ENCODE assay signal across 17 cellular contexts in genomic region chr18:13178976-13179375, GRCh38. TPM values are rescaled to one million over a fixed set of nuclear protein-coding genes. Genes with fewer than 3 reads are reported as not detected.
DNase-seq lines count a peak whose midpoint lies in the region; ATAC-seq, FAIRE-seq and TF ChIP-seq lines count a peak whose summit lies in the region.
"Had no signal": no experiment of that assay in that cellular context is flagged by ENCODE, and none has a peak within 500 bp of the region (broad histone marks: within the 10 kb centered on the region; RNA-seq: fewer than 3 reads in every experiment).

No MANE protein-coding gene starts in this region.

- no peaks in the 10 kb centered on the region for H3K79me2 ChIP-seq in PC-3 (ENCODE audit: low read length)

- no peaks in the 10 kb centered on the region for H3K9me2 ChIP-seq in PC-3 (replicated peaks; ENCODE audit: low read length)

- H3K4me2 ChIP-seq in PC-3 (ENCODE audit: low read length), result no peak overlapping the region

- no peaks in the 10 kb centered on the region for H3F3A ChIP-seq in PC-3 (ENCODE audit: low read length, unreplicated experiment)

- no peaks in the 10 kb centered on the region for H3K36me3 ChIP-seq in PC-3 (ENCODE audit: low read depth, low read length)
- H3K36me3 ChIP-seq: lower lobe of right lung had no signal

- intact Hi-C loops in activated naive CD4-positive, alpha-beta T cell treated with anti-CD3 and anti-CD28 coated beads for 36 hours (cut with micrococcal nuclease), result loop anchor here (5.0 kb wide), 2 partner anchors 258 to 398 kb away; no protein-coding TSS in a partner anchor
- intact Hi-C loops in PC-3 (cut with micrococcal nuclease), result no loop called here

- no peak overlapping the region for H3K9ac ChIP-seq in PC-3 (ENCODE audit: low read length)

- no peaks in the 10 kb centered on the region for H3K9me3 ChIP-seq in PC-3 (ENCODE audit: low read length)
- H3K9me3 ChIP-seq: lower lobe of right lung had no signal

- no peak for TF ChIP-seq POLR2A in H54 (IDR thresholded peaks at IDR 0.05; ENCODE audit: low read depth, low read length)

- H3K27ac ChIP-seq in PC-3 (ENCODE audit: low read length), result no peak overlapping the region
- H3K27ac ChIP-seq: lower lobe of right lung had no signal

- POLR2A ChIA-PET in PC-3 (lab: Charles Lee; ENCODE audit: unreplicated experiment), result no interaction called here

- TF ChIP-seq CTCF in PC-3 (conservative IDR thresholded peaks at IDR 0.05; ENCODE audit: low read depth, low read length) (no peak), choroid plexus epithelial cell (conservative IDR thresholded peaks at IDR 0.05; ENCODE audit: low read depth, low read length) (no peak)

- H3K27me3 ChIP-seq in PC-3 (ENCODE audit: low read length), result peaks cover 41% of the 10 kb centered on the region

- BruUV-seq in PC-3 (replicated peaks; lab: Mats Ljungman, UMichigan), result no TSS peak

- no peaks in the 10 kb centered on the region for H3K36me3 Mint-ChIP-seq in activated naive CD4-positive, alpha-beta T cell treated with anti-CD3 and anti-CD28 coated beads for 36 hours (ENCODE audit: low read depth)

- H3K4me1 ChIP-seq in PC-3 (ENCODE audit: insufficient read depth, low read length), result no peaks in the 10 kb centered on the region
- H3K4me1 ChIP-seq: lower lobe of right lung had no signal

- H3K27ac Mint-ChIP-seq in activated naive CD4-positive, alpha-beta T cell treated with anti-CD3 and anti-CD28 coated beads for 36 hours, result no peak overlapping the region
- H3K27ac Mint-ChIP-seq: H9 had no signal

- H3K4me3 ChIP-seq in PC-3 (ENCODE audit: low read length), result no peak overlapping the region
- no peak overlapping the region for H3K4me3 ChIP-seq in choroid plexus epithelial cell (ENCODE audit: low read depth, low read length)
- H3K4me3 ChIP-seq: lower lobe of right lung had no signal

- no peak overlapping the region for H3K4me3 Mint-ChIP-seq in activated naive CD4-positive, alpha-beta T cell treated with anti-CD3 and anti-CD28 coated beads for 36 hours
- H3K4me3 Mint-ChIP-seq: H9 had no signal

- H3K27me3 Mint-ChIP-seq in activated naive CD4-positive, alpha-beta T cell treated with anti-CD3 and anti-CD28 coated beads for 36 hours (ENCODE audit: low read depth), result peaks cover 4% of the 10 kb centered on the region

- CTCF ChIA-PET in activated naive CD4-positive, alpha-beta T cell treated with anti-CD3 and anti-CD28 coated beads for 36 hours (lab: Charles Lee), result interaction anchor here (1.7 to 2.2 kb wide), 2 partner anchors 19 to 37 kb away, joined by 5 to 7 read pairs; no protein-coding TSS in a partner anchor
- CTCF ChIA-PET in PC-3 (lab: Charles Lee), result no interaction called here

- peaks cover 12% of the 10 kb centered on the region for H3K4me1 Mint-ChIP-seq in activated naive CD4-positive, alpha-beta T cell treated with anti-CD3 and anti-CD28 coated beads for 36 hours (ENCODE audit: low read depth)

- H3K9me3 Mint-ChIP-seq in activated naive CD4-positive, alpha-beta T cell treated with anti-CD3 and anti-CD28 coated beads for 36 hours, result no peaks in the 10 kb centered on the region

- no peaks in the 10 kb centered on the region for H4K20me1 ChIP-seq in PC-3 (ENCODE audit: low read length)

- peak; percentile 33 for DNase-seq in activated naive CD4-positive, alpha-beta T cell treated with Interleukin-2 at 50 U/mL for 16 hours
- no peak for DNase-seq in activated naive CD4-positive, alpha-beta T cell treated with anti-CD3 and anti-CD28 coated beads for 36 hours
- DNase-seq in PC-3 (peak; percentile 49), choroid plexus epithelial cell (ENCODE audit: low read depth) (peak; percentile 14), H54 (ENCODE audit: insufficient read length, low spot score) (no peak), NCI-H187 (lab: John Stamatoyannopoulos, UW) (no peak), SKM-1 treated with dmso at 0.1 percent for 144 hours (lab: John Stamatoyannopoulos, UW; ENCODE audit: unreplicated experiment) (no peak)
- peak; percentile 28 for DNase-seq in stimulated activated naive CD8-positive, alpha-beta T cell treated with anti-CD3 and anti-CD28 coated beads, Interleukin-15, Interleukin-2, amounts not matched to agents 100 U/mL and 50 U/mL, for 24 hours
- DNase-seq: activated CD4-positive, CD25-positive, alpha-beta regulatory T cell; activated gamma-delta T cell; effector CD8-positive, alpha-beta T cell; H9; KG1; lower lobe of right lung; NCI-H1105 treated with DMSO at 0.1 percent for 48 hours; stimulated activated CD4-positive, alpha-beta T cell treated with anti-CD3 and anti-CD28 coated beads, Interleukin-4, amount 100 ng/mL, for 4 hours had no signal

- FAIRE-seq in H54 (lab: Jason Lieb, UNC), result no peak
- FAIRE-seq: D721Med had no signal

- no peak overlapping the region for H2AFZ ChIP-seq in PC-3 (ENCODE audit: low read length)

- no peak for ATAC-seq in PC-3
- ATAC-seq in stimulated activated naive CD8-positive, alpha-beta T cell treated with anti-CD3 and anti-CD28 coated beads, Interleukin-15, Interleukin-2, amounts not matched to agents 100 U/mL and 50 U/mL, for 24 hours, result peak; percentile 86
- ATAC-seq: lower lobe of right lung had no signal

RNA-seq across cellular contexts. Expression of gene LDLRAD4, which starts 39.6 kb away (rescaled TPM):
- 10 to 100 TPM; 19.4 to 21.3 TPM for total RNA-seq in activated naive CD4-positive, alpha-beta T cell treated with anti-CD3 and anti-CD28 coated beads for 36 hours
- total RNA-seq in PC-3 (2014; rRNA removed), result not detected in 2 replicates

Comparison
In these comparisons a context has a peak if more than half of its experiments do, and no peak if none do; other contexts are left out.
1. DNase-seq: peak in activated naive CD4-positive, alpha-beta T cell treated with Interleukin-2 at 50 U/mL for 16 hours (single experiment), PC-3 (single experiment), choroid plexus epithelial cell (single experiment) and stimulated activated naive CD8-positive, alpha-beta T cell treated with anti-CD3 and anti-CD28 coated beads, Interleukin-15, Interleukin-2, amounts not matched to agents 100 U/mL and 50 U/mL, for 24 hours (single experiment); none in activated naive CD4-positive, alpha-beta T cell treated with anti-CD3 and anti-CD28 coated beads for 36 hours (single experiment), H54 (single experiment), NCI-H187 (0 of 2) and SKM-1 treated with dmso at 0.1 percent for 144 hours (single experiment).
2. RNA of gene LDLRAD4, which starts 39.6 kb away (total RNA-seq): 19.4 to 21.3 TPM in activated naive CD4-positive, alpha-beta T cell treated with anti-CD3 and anti-CD28 coated beads for 36 hours; not detected in PC-3; every median in the first group is over 10 times any median in the second.